ENCODE assay signal across 11 cellular contexts in genomic region chr1:220655509-220655908, GRCh38. TPM values are rescaled to one million over a fixed set of nuclear protein-coding genes. Genes with fewer than 3 reads are reported as not detected.
DNase-seq lines count a peak whose midpoint lies in the region; ATAC-seq, FAIRE-seq and TF ChIP-seq lines count a peak whose summit lies in the region.
"Had no signal": no experiment of that assay in that cellular context is flagged by ENCODE, and none has a peak within 500 bp of the region (broad histone marks: within the 10 kb centered on the region; RNA-seq: fewer than 3 reads in every experiment).

No MANE protein-coding gene starts in this region.

- intact Hi-C loops in pancreas (cut with DNase I) (no loop called here), stomach (cut with DNase I; ENCODE audit: low total_unique reads) (no loop called here)

- peak; percentile 63 for FAIRE-seq in GM12891 (lab: Jason Lieb, UNC)
- no peak for FAIRE-seq in pancreas (lab: Jason Lieb, UNC)
- FAIRE-seq: HepG2 had no signal

- H3K27ac ChIP-seq in Karpas-422 (ENCODE audit: low read length), result no peak overlapping the region
- H3K27ac ChIP-seq in pancreas, result no peak overlapping the region
- H3K27ac ChIP-seq in stomach, result no peak overlapping the region
- H3K27ac ChIP-seq: left lung had no signal

- H3K9ac ChIP-seq in Karpas-422 (ENCODE audit: low read length), result no peak overlapping the region

- H3K36me3 ChIP-seq in Karpas-422 (ENCODE audit: insufficient read depth, low read length), result no peaks in the 10 kb centered on the region
- H3K36me3 ChIP-seq in pancreas, result no peaks in the 10 kb centered on the region
- H3K36me3 ChIP-seq in stomach, result peaks cover 0 to 36% (median 0%) of the 10 kb centered on the region in 4 donors
- H3K36me3 ChIP-seq: left lung had no signal

- 0 out of 2 replicates have a peak overlapping the region, but pooled peaks have one; percentile 16 for H2AFZ ChIP-seq in Karpas-422 (ENCODE audit: low read length)

- WGBS in pancreas, 2 donors, result 87 to 91% methylated on average over 1 of the region's 1 CpG
- 80 to 96% (median 92%) methylated on average over 1 of the region's 1 CpG for WGBS in stomach, 5 donors

- no peak for TF ChIP-seq EP300 in stomach (IDR thresholded peaks at IDR 0.05)

- no peaks in the 10 kb centered on the region for H3K27me3 ChIP-seq in Karpas-422 (ENCODE audit: low read length)
- no peaks in the 10 kb centered on the region for H3K27me3 ChIP-seq in pancreas
- no peaks in the 10 kb centered on the region for H3K27me3 ChIP-seq in stomach
- H3K27me3 ChIP-seq: left lung had no signal

- no peaks in the 10 kb centered on the region for H3K79me2 ChIP-seq in Karpas-422 (ENCODE audit: low read length)

- DNase-seq in GM12891 (ENCODE audit: insufficient read length, low spot score) (no peak), Karpas-422 (peak; percentile 56), pancreas (no peak), stomach (no peak), NCI-H748 (lab: John Stamatoyannopoulos, UW; ENCODE audit: unreplicated experiment) (no peak)
- no peak for DNase-seq in activated T-cell treated with anti-CD3 and anti-CD28 coated beads, Interleukin-2, amount 50 U/mL, for 1 hour
- DNase-seq: left lung, NCI-H2227 treated with DMSO at 0.1 percent for 48 hours had no signal

- H3K9me3 ChIP-seq in Karpas-422 (ENCODE audit: low read length), result no peaks in the 10 kb centered on the region
- no peaks in the 10 kb centered on the region for H3K9me3 ChIP-seq in pancreas
- H3K9me3 ChIP-seq in stomach, result no peaks in the 10 kb centered on the region
- H3K9me3 ChIP-seq: left lung had no signal

- H3K4me1 ChIP-seq in Karpas-422 (ENCODE audit: low read length) (no peaks in the 10 kb centered on the region; the same call in 1 of the 2 replicates), pancreas (no peaks in the 10 kb centered on the region), stomach (no peaks in the 10 kb centered on the region)
- H3K4me1 ChIP-seq: left lung had no signal

- H4K20me1 ChIP-seq in Karpas-422 (ENCODE audit: insufficient read depth, low read depth, low read length), result no peaks in the 10 kb centered on the region

- no peak overlapping the region for H3K4me2 ChIP-seq in Karpas-422 (ENCODE audit: low read depth, low read length, poor library complexity, severe bottlenecking)

- H3K4me3 ChIP-seq in Karpas-422 (ENCODE audit: low read length) (no peak overlapping the region), pancreas (no peak overlapping the region), stomach (no peak overlapping the region)
- H3K4me3 ChIP-seq: left lung had no signal

- TF ChIP-seq CTCF in pancreas (IDR thresholded peaks at IDR 0.05) (no peak), stomach (IDR thresholded peaks at IDR 0.05) (no peak)

- TF ChIP-seq POLR2A in GM12891 (IDR thresholded peaks at IDR 0.05; ENCODE audit: low read depth, low read length), result no peak
- TF ChIP-seq POLR2A in stomach (IDR thresholded peaks at IDR 0.05), result no peak

- ATAC-seq in GM19397 (IDR thresholded peaks at IDR 0.05; ENCODE audit: unreplicated experiment) (peak; percentile 84), HG02884 (IDR thresholded peaks at IDR 0.05; ENCODE audit: unreplicated experiment) (peak; percentile 93), pancreas (no peak)
- ATAC-seq: HepG2, left lung had no signal

- no peaks in the 10 kb centered on the region for H3K9me2 ChIP-seq in Karpas-422 (replicated peaks; ENCODE audit: insufficient read depth, low read length)

TF ChIP-seq in GM12891, 5 proteins besides CTCF, POLR2A, EP300 and RAD21:
- no peak for TF ChIP-seq PAX5 (IDR thresholded peaks at IDR 0.05; ENCODE audit: insufficient read depth, low read length, severe bottlenecking)
- peak; percentile 93 for TF ChIP-seq SPI1 (IDR thresholded peaks at IDR 0.05; ENCODE audit: low read depth, low read length)
- no peak for TF ChIP-seq POU2F2 (IDR thresholded peaks at IDR 0.05; ENCODE audit: low read depth, low read length)

RNA-seq across cellular contexts. Expression of gene C1orf115, which starts 34.7 kb away (rescaled TPM):
- not detected for polyA plus RNA-seq in GM12891 (2012; ENCODE audit: low read depth, missing spikeins)
- total RNA-seq in Karpas-422 (2014; rRNA removed; shearing (Covaris generic); ENCODE audit: low replicate concordance), result 0.11 TPM in 1 of 2 replicates, not detected in the other
- total RNA-seq in pancreas (10 to 100 TPM in 2 of 6 donors, 1 to 10 TPM in 4; 5.0 to 17.0 (median 8.8) TPM), stomach (10 to 100 TPM in 3 of 5 donors, 1 to 10 TPM in 2; 9.3 to 23.2 (median 12.3) TPM)
- polyA plus RNA-seq in pancreas (1 to 10 TPM; 5.4 to 6.9 TPM), stomach (10 to 100 TPM; 13.5 to 28.8 (median 21.7) TPM)

Comparison
In these comparisons a context has a peak if more than half of its experiments do, and no peak if none do; other contexts are left out.
1. ATAC-seq: peak in GM19397 (single experiment) and HG02884 (single experiment); none in pancreas (0 of 4).